Comparison of ENCODE assay signal across 18 cellular contexts in the genomic region with DNA sequence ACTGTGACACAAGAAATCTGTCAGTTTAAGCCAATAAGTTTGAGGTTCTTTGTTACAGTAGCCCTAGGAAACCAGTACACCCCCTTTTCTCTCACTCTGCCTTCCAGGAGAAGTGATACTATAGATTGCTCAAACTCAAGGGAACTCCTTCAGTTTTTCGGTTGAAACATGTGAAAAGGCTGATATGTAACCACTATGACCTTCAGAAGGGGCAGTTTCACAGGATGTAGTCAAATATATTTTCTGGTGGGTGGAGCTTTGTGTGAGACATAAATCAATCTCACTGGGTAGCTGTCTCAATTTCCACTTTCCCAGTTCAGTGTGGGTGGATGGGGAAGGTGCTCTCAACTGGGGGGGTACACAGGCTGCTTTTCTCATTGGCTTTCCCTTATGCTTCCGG. TPM values are rescaled to one million over a fixed set of nuclear protein-coding genes. Genes with fewer than 3 reads are reported as not detected.
A peak's percentile ranks its signal among the peaks of the same experiment; 100 is the strongest.
DNase-seq lines count a peak whose midpoint lies in the region; ATAC-seq, FAIRE-seq and TF ChIP-seq lines count a peak whose summit lies in the region.
"Had no signal": no experiment of that assay in that cellular context is flagged by ENCODE, and none has a peak within 500 bp of the region (broad histone marks: within the 10 kb centered on the region; RNA-seq: fewer than 3 reads in every experiment).

No MANE protein-coding gene starts in this region.

- ATAC-seq in GM18909 (IDR thresholded peaks at IDR 0.05; ENCODE audit: poor library complexity, unreplicated experiment) (peak; percentile 81), HG02623 (IDR thresholded peaks at IDR 0.05; ENCODE audit: unreplicated experiment) (peak; percentile 81), HG03521 (IDR thresholded peaks at IDR 0.05; ENCODE audit: unreplicated experiment) (peak; percentile 71)
- ATAC-seq: esophagus mucosa had no signal

- TF ChIP-seq CTCF in CD14-positive monocyte (IDR thresholded peaks at IDR 0.05) (no peak), nephron progenitor cell (IDR thresholded peaks at IDR 0.05) (no peak)

- H3K4me1 Mint-ChIP-seq in CD14-positive monocyte: peaks cover 29% of the 10 kb centered on the region
- H3K4me1 Mint-ChIP-seq in nephron progenitor cell: no peaks in the 10 kb centered on the region
- H3K4me1 Mint-ChIP-seq: activated naive CD4-positive, alpha-beta T cell treated with anti-CD3 and anti-CD28 coated beads, Interleukin-2, amount 50 U/mL, for 24 hours; central memory CD8-positive, alpha-beta T cell; neural crest cell had no signal

- H3K4me3 Mint-ChIP-seq in CD14-positive monocyte (peak overlapping the region in 1 of 2 donors; percentile 14), nephron progenitor cell (no peak overlapping the region)
- H3K4me3 Mint-ChIP-seq: activated CD4-positive, alpha-beta memory T cell treated with anti-CD3 and anti-CD28 coated beads for 36 hours; activated naive CD4-positive, alpha-beta T cell treated with anti-CD3 and anti-CD28 coated beads, Interleukin-2, amount 50 U/mL, for 24 hours; central memory CD8-positive, alpha-beta T cell; HFFc6; neural crest cell had no signal

- H3K27me3 Mint-ChIP-seq in CD14-positive monocyte (ENCODE audit: low read depth in 3 of 3) (peaks cover 0 to 4% (median 0%) of the 10 kb centered on the region in 3 donors), nephron progenitor cell (ENCODE audit: low read depth, poor library complexity) (no peaks in the 10 kb centered on the region)

- H3K36me3 Mint-ChIP-seq in CD14-positive monocyte: peaks cover 0 to 2% of the 10 kb centered on the region in 2 donors
- H3K36me3 Mint-ChIP-seq in nephron progenitor cell (ENCODE audit: low read depth): no peaks in the 10 kb centered on the region
- H3K36me3 Mint-ChIP-seq: activated CD4-positive, alpha-beta memory T cell treated with anti-CD3 and anti-CD28 coated beads for 36 hours; activated naive CD4-positive, alpha-beta T cell treated with anti-CD3 and anti-CD28 coated beads, Interleukin-2, amount 50 U/mL, for 24 hours had no signal

- no peak for DNase-seq in CD14-positive monocyte (ENCODE audit: low spot score)
- no peak for DNase-seq in effector memory CD4-positive, alpha-beta T cell
- no peak for DNase-seq in NCI-H1930 (lab: John Stamatoyannopoulos, UW)
- no peak for DNase-seq in nephron progenitor cell
- no peak for DNase-seq in small intestine
- DNase-seq: activated CD4-positive, alpha-beta memory T cell treated with anti-CD3 and anti-CD28 coated beads for 36 hours; HFFc6; IMR-90; NCI-H2081; spleen had no signal

- peaks cover 3% of the 10 kb centered on the region for H3K27me3 ChIP-seq in effector memory CD4-positive, alpha-beta T cell (replicated peaks; ENCODE audit: control insufficient read depth, insufficient read depth, low read length, poor library complexity, severe bottlenecking)
- H3K27me3 ChIP-seq in small intestine (ENCODE audit: control insufficient read depth in 2 of 2, insufficient read depth in 2 of 2, low read length in 2 of 2): no peaks in the 10 kb centered on the region
- H3K27me3 ChIP-seq: hepatocyte had no signal

- H3K4me1 ChIP-seq in effector memory CD4-positive, alpha-beta T cell (ENCODE audit: control insufficient read depth, insufficient read depth, low read length, poor library complexity, severe bottlenecking): no peaks in the 10 kb centered on the region
- H3K4me1 ChIP-seq in small intestine (ENCODE audit: control insufficient read depth in 2 of 2, insufficient read depth in 1 of 2, low read depth in 1 of 2, low read length in 1 of 2): no peaks in the 10 kb centered on the region
- H3K4me1 ChIP-seq: spleen had no signal

- H3K9me3 Mint-ChIP-seq in CD14-positive monocyte (peaks cover 0 to 7% (median 3%) of the 10 kb centered on the region in 7 donors), nephron progenitor cell (no peaks in the 10 kb centered on the region)
- H3K9me3 Mint-ChIP-seq: activated CD4-positive, alpha-beta memory T cell treated with anti-CD3 and anti-CD28 coated beads for 36 hours; activated naive CD4-positive, alpha-beta T cell treated with anti-CD3 and anti-CD28 coated beads, Interleukin-2, amount 50 U/mL, for 24 hours; central memory CD8-positive, alpha-beta T cell; HFFc6; neural crest cell had no signal

- H3K36me3 ChIP-seq in effector memory CD4-positive, alpha-beta T cell (ENCODE audit: control insufficient read depth, insufficient read depth, low read length): no peaks in the 10 kb centered on the region
- no peaks in the 10 kb centered on the region for H3K36me3 ChIP-seq in small intestine (ENCODE audit: control insufficient read depth in 2 of 2, insufficient read depth in 2 of 2, low read length in 2 of 2)
- H3K36me3 ChIP-seq: spleen had no signal

- no peak for FAIRE-seq in small intestine (lab: Jason Lieb, UNC)

- H3K27ac ChIP-seq in effector memory CD4-positive, alpha-beta T cell (ENCODE audit: insufficient read depth, low read length, poor library complexity, severe bottlenecking): no peak overlapping the region
- no peak overlapping the region for H3K27ac ChIP-seq in small intestine (ENCODE audit: low read depth in 1 of 2, low read length in 1 of 2)
- H3K27ac ChIP-seq: hepatocyte, spleen had no signal

- intact Hi-C loops in CD14-positive monocyte (cut with micrococcal nuclease): no loop called here

- H3K27ac Mint-ChIP-seq in CD14-positive monocyte (peak overlapping the region in 6 of 7 donors; percentile 23 to 62 (median 52)), nephron progenitor cell (no peak overlapping the region)
- H3K27ac Mint-ChIP-seq: activated CD4-positive, alpha-beta memory T cell treated with anti-CD3 and anti-CD28 coated beads for 36 hours; activated naive CD4-positive, alpha-beta T cell treated with anti-CD3 and anti-CD28 coated beads, Interleukin-2, amount 50 U/mL, for 24 hours; HFFc6 had no signal

- WGBS in small intestine, 3 donors: 71 to 86% (median 78%) methylated on average over 2 of the region's 2 CpGs

- H3K9me3 ChIP-seq in effector memory CD4-positive, alpha-beta T cell (ENCODE audit: control insufficient read depth, low read length): no peaks in the 10 kb centered on the region
- H3K9me3 ChIP-seq in small intestine (ENCODE audit: control insufficient read depth, low read depth): no peaks in the 10 kb centered on the region
- H3K9me3 ChIP-seq: spleen had no signal

- H3K4me3 ChIP-seq in effector memory CD4-positive, alpha-beta T cell (ENCODE audit: insufficient read depth, low read depth, low read length, poor library complexity, severe bottlenecking): no peak overlapping the region
- no peak overlapping the region for H3K4me3 ChIP-seq in small intestine (ENCODE audit: low read depth in 1 of 2, low read length in 2 of 2)
- H3K4me3 ChIP-seq: hepatocyte, spleen had no signal

RNA-seq across cellular contexts. Expression of gene HTR2A, which starts 41.7 kb away (rescaled TPM):
- polyA plus RNA-seq in CD14-positive monocyte (not detected), small intestine (under 1 TPM in 1 of 3 donors, not detected in 2; 0.33 TPM)
- polyA plus RNA-seq: hepatocyte had no signal

RNA-seq across cellular contexts. Expression of gene ESD, which starts 58.2 kb away (rescaled TPM):
- polyA plus RNA-seq in CD14-positive monocyte: 100 to 1,000 TPM; 139 to 147 TPM
- 100 to 1,000 TPM; 108 to 121 (median 117) TPM for polyA plus RNA-seq in small intestine
